2 cellular contexts compared by ENCODE assay signal in genomic region chr3:39911465-39912309, GRCh38.
TF ChIP-seq lines count a peak whose summit lies in the region.

No MANE protein-coding gene starts in this region.

TF ChIP-seq in HCT116, 20 proteins besides CTCF, POLR2A, EP300 and RAD21 (continued from another document):
- TF ChIP-seq, protein P1, sequence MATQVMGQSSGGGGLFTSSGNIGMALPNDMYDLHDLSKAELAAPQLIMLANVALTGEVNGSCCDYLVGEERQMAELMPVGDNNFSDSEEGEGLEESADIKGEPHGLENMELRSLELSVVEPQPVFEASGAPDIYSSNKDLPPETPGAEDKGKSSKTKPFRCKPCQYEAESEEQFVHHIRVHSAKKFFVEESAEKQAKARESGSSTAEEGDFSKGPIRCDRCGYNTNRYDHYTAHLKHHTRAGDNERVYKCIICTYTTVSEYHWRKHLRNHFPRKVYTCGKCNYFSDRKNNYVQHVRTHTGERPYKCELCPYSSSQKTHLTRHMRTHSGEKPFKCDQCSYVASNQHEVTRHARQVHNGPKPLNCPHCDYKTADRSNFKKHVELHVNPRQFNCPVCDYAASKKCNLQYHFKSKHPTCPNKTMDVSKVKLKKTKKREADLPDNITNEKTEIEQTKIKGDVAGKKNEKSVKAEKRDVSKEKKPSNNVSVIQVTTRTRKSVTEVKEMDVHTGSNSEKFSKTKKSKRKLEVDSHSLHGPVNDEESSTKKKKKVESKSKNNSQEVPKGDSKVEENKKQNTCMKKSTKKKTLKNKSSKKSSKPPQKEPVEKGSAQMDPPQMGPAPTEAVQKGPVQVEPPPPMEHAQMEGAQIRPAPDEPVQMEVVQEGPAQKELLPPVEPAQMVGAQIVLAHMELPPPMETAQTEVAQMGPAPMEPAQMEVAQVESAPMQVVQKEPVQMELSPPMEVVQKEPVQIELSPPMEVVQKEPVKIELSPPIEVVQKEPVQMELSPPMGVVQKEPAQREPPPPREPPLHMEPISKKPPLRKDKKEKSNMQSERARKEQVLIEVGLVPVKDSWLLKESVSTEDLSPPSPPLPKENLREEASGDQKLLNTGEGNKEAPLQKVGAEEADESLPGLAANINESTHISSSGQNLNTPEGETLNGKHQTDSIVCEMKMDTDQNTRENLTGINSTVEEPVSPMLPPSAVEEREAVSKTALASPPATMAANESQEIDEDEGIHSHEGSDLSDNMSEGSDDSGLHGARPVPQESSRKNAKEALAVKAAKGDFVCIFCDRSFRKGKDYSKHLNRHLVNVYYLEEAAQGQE (IDR thresholded peaks at IDR 0.05; ENCODE audit: low read depth): no peak
- TF ChIP-seq CBX3 (IDR thresholded peaks at IDR 0.05; ENCODE audit: low read depth) (no peak), SIN3A (IDR thresholded peaks at IDR 0.05; ENCODE audit: low read depth) (no peak), EZH2phosphoT487 (IDR thresholded peaks at IDR 0.05; ENCODE audit: borderline replicate concordance) (no peak), YY1 (IDR thresholded peaks at IDR 0.05; ENCODE audit: extremely low read depth, insufficient replicate concordance, low read depth, low read length) (no peak), ELF1 (IDR thresholded peaks at IDR 0.05; ENCODE audit: borderline replicate concordance, low read depth) (no peak), EGR1 (IDR thresholded peaks at IDR 0.05; ENCODE audit: low read depth) (no peak), FOSL1 (IDR thresholded peaks at IDR 0.05; ENCODE audit: low read depth) (no peak), JUND (IDR thresholded peaks at IDR 0.05) (no peak), ATF3 (IDR thresholded peaks at IDR 0.05) (no peak), TCF7L2 (IDR thresholded peaks at IDR 0.05; ENCODE audit: borderline replicate concordance, extremely low read depth, insufficient read depth, insufficient read length) (no peak), SP1 (IDR thresholded peaks at IDR 0.05; ENCODE audit: low read depth) (no peak), EZH2 (IDR thresholded peaks at IDR 0.05) (no peak), ZFX (IDR thresholded peaks at IDR 0.05) (no peak), SRF (IDR thresholded peaks at IDR 0.05; ENCODE audit: low read depth) (no peak), ZNF274 (IDR thresholded peaks at IDR 0.05; ENCODE audit: low read depth, low read length) (no peak), CEBPB (IDR thresholded peaks at IDR 0.05; ENCODE audit: low read depth) (no peak), POLR2AphosphoS5 (IDR thresholded peaks at IDR 0.05; ENCODE audit: low read depth, low read length) (no peak)
- TF ChIP-seq, protein P2, sequence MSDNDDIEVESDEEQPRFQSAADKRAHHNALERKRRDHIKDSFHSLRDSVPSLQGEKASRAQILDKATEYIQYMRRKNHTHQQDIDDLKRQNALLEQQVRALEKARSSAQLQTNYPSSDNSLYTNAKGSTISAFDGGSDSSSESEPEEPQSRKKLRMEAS (IDR thresholded peaks at IDR 0.05): no peak

TF ChIP-seq in K562, 482 proteins besides CTCF, POLR2A, EP300 and RAD21:
- TF ChIP-seq, protein P3, sequence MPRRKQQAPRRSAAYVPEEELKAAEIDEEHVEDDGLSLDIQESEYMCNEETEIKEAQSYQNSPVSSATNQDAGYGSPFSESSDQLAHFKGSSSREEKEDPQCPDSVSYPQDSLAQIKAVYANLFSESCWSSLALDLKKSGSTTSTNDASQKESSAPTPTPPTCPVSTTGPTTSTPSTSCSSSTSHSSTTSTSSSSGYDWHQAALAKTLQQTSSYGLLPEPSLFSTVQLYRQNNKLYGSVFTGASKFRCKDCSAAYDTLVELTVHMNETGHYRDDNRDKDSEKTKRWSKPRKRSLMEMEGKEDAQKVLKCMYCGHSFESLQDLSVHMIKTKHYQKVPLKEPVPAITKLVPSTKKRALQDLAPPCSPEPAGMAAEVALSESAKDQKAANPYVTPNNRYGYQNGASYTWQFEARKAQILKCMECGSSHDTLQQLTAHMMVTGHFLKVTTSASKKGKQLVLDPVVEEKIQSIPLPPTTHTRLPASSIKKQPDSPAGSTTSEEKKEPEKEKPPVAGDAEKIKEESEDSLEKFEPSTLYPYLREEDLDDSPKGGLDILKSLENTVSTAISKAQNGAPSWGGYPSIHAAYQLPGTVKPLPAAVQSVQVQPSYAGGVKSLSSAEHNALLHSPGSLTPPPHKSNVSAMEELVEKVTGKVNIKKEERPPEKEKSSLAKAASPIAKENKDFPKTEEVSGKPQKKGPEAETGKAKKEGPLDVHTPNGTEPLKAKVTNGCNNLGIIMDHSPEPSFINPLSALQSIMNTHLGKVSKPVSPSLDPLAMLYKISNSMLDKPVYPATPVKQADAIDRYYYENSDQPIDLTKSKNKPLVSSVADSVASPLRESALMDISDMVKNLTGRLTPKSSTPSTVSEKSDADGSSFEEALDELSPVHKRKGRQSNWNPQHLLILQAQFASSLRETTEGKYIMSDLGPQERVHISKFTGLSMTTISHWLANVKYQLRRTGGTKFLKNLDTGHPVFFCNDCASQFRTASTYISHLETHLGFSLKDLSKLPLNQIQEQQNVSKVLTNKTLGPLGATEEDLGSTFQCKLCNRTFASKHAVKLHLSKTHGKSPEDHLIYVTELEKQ (CRISPR knock-in tag; IDR thresholded peaks at IDR 0.05): no peak
- no peak for TF ChIP-seq RBM15 (IDR thresholded peaks at IDR 0.05; ENCODE audit: insufficient read depth, low read length)
- no peak for TF ChIP-seq ZNF512 (tag; IDR thresholded peaks at IDR 0.05)
- TF ChIP-seq, protein P4, sequence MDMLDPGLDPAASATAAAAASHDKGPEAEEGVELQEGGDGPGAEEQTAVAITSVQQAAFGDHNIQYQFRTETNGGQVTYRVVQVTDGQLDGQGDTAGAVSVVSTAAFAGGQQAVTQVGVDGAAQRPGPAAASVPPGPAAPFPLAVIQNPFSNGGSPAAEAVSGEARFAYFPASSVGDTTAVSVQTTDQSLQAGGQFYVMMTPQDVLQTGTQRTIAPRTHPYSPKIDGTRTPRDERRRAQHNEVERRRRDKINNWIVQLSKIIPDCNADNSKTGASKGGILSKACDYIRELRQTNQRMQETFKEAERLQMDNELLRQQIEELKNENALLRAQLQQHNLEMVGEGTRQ (CRISPR knock-in tag; IDR thresholded peaks at IDR 0.05): no peak
- TF ChIP-seq, protein P5, sequence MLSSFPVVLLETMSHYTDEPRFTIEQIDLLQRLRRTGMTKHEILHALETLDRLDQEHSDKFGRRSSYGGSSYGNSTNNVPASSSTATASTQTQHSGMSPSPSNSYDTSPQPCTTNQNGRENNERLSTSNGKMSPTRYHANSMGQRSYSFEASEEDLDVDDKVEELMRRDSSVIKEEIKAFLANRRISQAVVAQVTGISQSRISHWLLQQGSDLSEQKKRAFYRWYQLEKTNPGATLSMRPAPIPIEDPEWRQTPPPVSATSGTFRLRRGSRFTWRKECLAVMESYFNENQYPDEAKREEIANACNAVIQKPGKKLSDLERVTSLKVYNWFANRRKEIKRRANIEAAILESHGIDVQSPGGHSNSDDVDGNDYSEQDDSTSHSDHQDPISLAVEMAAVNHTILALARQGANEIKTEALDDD (IDR thresholded peaks at IDR 0.05): no peak
- no peak for TF ChIP-seq FOXJ3 (CRISPR knock-in tag; IDR thresholded peaks at IDR 0.05)
- TF ChIP-seq ZNF586 (CRISPR knock-in tag; conservative IDR thresholded peaks at IDR 0.05): no peak
- TF ChIP-seq ATF6 (CRISPR knock-in tag; IDR thresholded peaks at IDR 0.05): no peak
- no peak for TF ChIP-seq NFATC3 (IDR thresholded peaks at IDR 0.05)
- no peak for TF ChIP-seq NFIC (IDR thresholded peaks at IDR 0.05)
- no peak for TF ChIP-seq SMARCA4 (IDR thresholded peaks at IDR 0.05)
- no peak for TF ChIP-seq MTA3 (IDR thresholded peaks at IDR 0.05; ENCODE audit: borderline replicate concordance)
- no peak for TF ChIP-seq VEZF1 (CRISPR knock-in tag; IDR thresholded peaks at IDR 0.05)
- no peak for TF ChIP-seq GTF2A2 (tag; IDR thresholded peaks at IDR 0.05)
- no peak for TF ChIP-seq ZNF224 (CRISPR knock-in tag; IDR thresholded peaks at IDR 0.05)
- no peak for TF ChIP-seq HMG20B (CRISPR knock-in tag; IDR thresholded peaks at IDR 0.05)
